Comparison of ENCODE assay signal across 18 cellular contexts in the genomic region with DNA sequence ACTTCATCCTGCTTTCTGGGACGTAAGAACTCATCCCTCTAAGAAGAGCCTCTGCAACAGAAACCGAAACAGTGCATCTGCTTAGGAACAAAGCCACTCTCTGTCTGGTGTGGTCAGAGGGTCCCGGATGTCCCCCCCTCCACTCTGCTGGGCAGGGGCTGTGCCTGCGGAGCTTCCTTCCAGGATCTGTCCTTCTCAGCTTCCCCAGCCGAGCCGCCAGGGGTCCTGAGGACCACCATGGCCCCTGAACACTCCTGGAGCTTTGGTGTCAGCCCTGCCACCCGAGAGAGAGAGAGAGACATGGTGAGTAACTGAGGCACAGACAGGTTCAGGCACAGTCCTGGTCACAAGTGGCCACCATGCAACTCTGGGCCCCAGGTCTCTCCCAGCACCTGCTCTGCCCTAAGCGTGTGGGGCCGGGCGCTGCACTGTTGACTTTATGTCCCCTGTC. TPM values are rescaled to one million over a fixed set of nuclear protein-coding genes. Genes with fewer than 3 reads are reported as not detected.
DNase-seq lines count a peak whose midpoint lies in the region; ATAC-seq and TF ChIP-seq lines count a peak whose summit lies in the region.
"Had no signal": no experiment of that assay in that cellular context is flagged by ENCODE, and none has a peak within 500 bp of the region (broad histone marks: within the 10 kb centered on the region; RNA-seq: fewer than 3 reads in every experiment).

No MANE protein-coding gene starts in this region.

- 43 to 100% methylated on average over 2 to 4 of the region's 10 CpGs for WGBS in gastroesophageal sphincter (ENCODE audit: low coverage in 1 of 2), 2 donors

- POLR2A ChIA-PET in PC-9 (lab: Charles Lee; ENCODE audit: unreplicated experiment) = no interaction called here

- peaks cover under 1% of the 10 kb centered on the region for H3F3A ChIP-seq in PC-9 (ENCODE audit: insufficient read depth, low read depth)

- TF ChIP-seq POLR2A in gastroesophageal sphincter (IDR thresholded peaks at IDR 0.05) (no peak), vagina (IDR thresholded peaks at IDR 0.05) (no peak)

- ATAC-seq in left ventricle myocardium superior = no peak
- ATAC-seq in gastroesophageal sphincter = no peak
- no peak for ATAC-seq in GM18873 (IDR thresholded peaks at IDR 0.05; ENCODE audit: low FRiP score, unreplicated experiment)
- ATAC-seq: activated naive CD4-positive, alpha-beta T cell treated with anti-CD3 and anti-CD28 coated beads, Interleukin-2, amount 50 U/mL, for 72 hours; CD8-positive, alpha-beta T cell; esophagus mucosa; GM12878; left lobe of liver had no signal

- no peak for TF ChIP-seq EP300 in gastroesophageal sphincter (IDR thresholded peaks at IDR 0.05)

- no TSS peak for BruUV-seq in PC-9 (replicated peaks; lab: Mats Ljungman, UMichigan)

- no peaks in the 10 kb centered on the region for H4K20me1 ChIP-seq in PC-9 (ENCODE audit: insufficient read depth)

- H3K4me1 ChIP-seq in left ventricle myocardium inferior (peaks cover 52% of the 10 kb centered on the region), gastroesophageal sphincter (peaks cover 0 to 39% (median 13%) of the 10 kb centered on the region in 3 donors), rectal smooth muscle tissue (ENCODE audit: control insufficient read depth, insufficient read depth, low read length) (peaks cover 15% of the 10 kb centered on the region), vagina (peaks cover 25% of the 10 kb centered on the region), PC-9 (replicated peaks; ENCODE audit: insufficient read depth) (peaks cover 5% of the 10 kb centered on the region)

- CTCF ChIA-PET in PC-9 (lab: Charles Lee) = no interaction called here

- H3K36me3 ChIP-seq in left ventricle myocardium inferior (peaks cover 36% of the 10 kb centered on the region), gastroesophageal sphincter (peaks cover 0 to 80% of the 10 kb centered on the region in 2 donors), rectal smooth muscle tissue (ENCODE audit: control insufficient read depth, insufficient read depth, low read length) (peaks cover 17% of the 10 kb centered on the region), vagina (peaks cover 0 to 33% of the 10 kb centered on the region in 2 donors), PC-9 (ENCODE audit: low read depth) (0 out of 2 replicates have a peak, but pooled peaks cover 2% of the 10 kb centered on the region)

- no peak overlapping the region for H2AFZ ChIP-seq in PC-9
- H2AFZ ChIP-seq: GM23248 had no signal

- H3K4me3 ChIP-seq in left ventricle myocardium inferior (peak overlapping the region; percentile 26), gastroesophageal sphincter (no peak overlapping the region), rectal smooth muscle tissue (ENCODE audit: low read length) (no peak overlapping the region), vagina (no peak overlapping the region), PC-9 (no peak overlapping the region)
- H3K4me3 ChIP-seq: GM12878, GM23248 had no signal

- no peak overlapping the region for H3K9ac ChIP-seq in rectal smooth muscle tissue (ENCODE audit: low read length)
- H3K9ac ChIP-seq: GM23248 had no signal

- intact Hi-C loops in left ventricle myocardium inferior (cut with micrococcal nuclease) (no loop called here), left ventricle myocardium superior (cut with micrococcal nuclease) (no loop called here), vagina (cut with DNase I) (no loop called here), PC-9 (cut with micrococcal nuclease; ENCODE audit: unreplicated experiment) (no loop called here)

- H3K9me3 ChIP-seq in left ventricle myocardium inferior (replicated peaks) (no peaks in the 10 kb centered on the region), gastroesophageal sphincter (no peaks in the 10 kb centered on the region), vagina (no peaks in the 10 kb centered on the region), PC-9 (ENCODE audit: insufficient read depth, low read depth) (no peaks in the 10 kb centered on the region)

- DNase-seq in left ventricle myocardium inferior = no peak
- DNase-seq in left ventricle myocardium superior = no peak
- no peak for DNase-seq in vagina (ENCODE audit: extremely low spot score in 2 of 2)
- DNase-seq in stimulated activated CD8-positive, alpha-beta memory T cell treated with anti-CD3 and anti-CD28 coated beads, Interleukin-4, amount 100 ng/mL, for 48 hours = no peak
- DNase-seq in PC-9 = no peak
- DNase-seq: CD8-positive, alpha-beta T cell; cerebellar nuclear complex; NCI-H2029; nephron progenitor cell; stimulated activated CD4-positive, alpha-beta T cell treated with anti-CD3 and anti-CD28 coated beads, Interleukin-4, amount 100 ng/mL, for 4 hours had no signal

- peak overlapping the region; percentile 94 for H3K27ac ChIP-seq in left ventricle myocardium inferior (replicated peaks)
- H3K27ac ChIP-seq in gastroesophageal sphincter = peak overlapping the region in 3 of 4 donors; percentile 76 to 85 (median 77)
- H3K27ac ChIP-seq in rectal smooth muscle tissue (ENCODE audit: low read depth, low read length) = peak overlapping the region; percentile 90
- H3K27ac ChIP-seq in vagina = peak overlapping the region; percentile 86
- H3K27ac ChIP-seq in PC-9 = no peak overlapping the region
- H3K27ac ChIP-seq: GM23248 had no signal

- H3K4me2 ChIP-seq in PC-9 = no peak overlapping the region

- no peaks in the 10 kb centered on the region for H3K79me2 ChIP-seq in PC-9 (ENCODE audit: low read depth)

- no peaks in the 10 kb centered on the region for H3K27me3 ChIP-seq in left ventricle myocardium inferior (ENCODE audit: low read depth)
- no peaks in the 10 kb centered on the region for H3K27me3 ChIP-seq in gastroesophageal sphincter
- H3K27me3 ChIP-seq in rectal smooth muscle tissue (ENCODE audit: control insufficient read depth, insufficient read depth, low read length) = no peaks in the 10 kb centered on the region
- H3K27me3 ChIP-seq in vagina = no peaks in the 10 kb centered on the region
- no peaks in the 10 kb centered on the region for H3K27me3 ChIP-seq in PC-9 (ENCODE audit: insufficient read depth, low read depth)

- TF ChIP-seq CTCF in left ventricle myocardium inferior (IDR thresholded peaks at IDR 0.05; ENCODE audit: borderline replicate concordance) = no peak
- no peak for TF ChIP-seq CTCF in gastroesophageal sphincter (IDR thresholded peaks at IDR 0.05)
- no peak for TF ChIP-seq CTCF in vagina (IDR thresholded peaks at IDR 0.05)
- no peak for TF ChIP-seq CTCF in PC-9 (conservative IDR thresholded peaks at IDR 0.05)

- H3K9me2 ChIP-seq in PC-9 (ENCODE audit: insufficient read depth) = no peaks in the 10 kb centered on the region

RNA-seq across cellular contexts. Expression of gene MGAT3, which starts 24.4 kb away (rescaled TPM):
- total RNA-seq in left ventricle myocardium inferior (3.2 TPM), left ventricle myocardium superior (6.3 TPM), gastroesophageal sphincter (1 to 10 TPM; 2.6 to 3.9 (median 2.9) TPM), vagina (0.98 TPM), PC-9 (2021) (not detected in 2 replicates)
- total RNA-seq: GM23248 had no signal

RNA-seq across cellular contexts. Expression of gene TAB1, which starts 32.8 kb away (rescaled TPM):
- total RNA-seq in left ventricle myocardium inferior = 19.4 TPM
- 18.4 TPM for total RNA-seq in left ventricle myocardium superior
- 10 to 100 TPM; 20.6 to 29.0 (median 23.8) TPM for total RNA-seq in gastroesophageal sphincter
- 25.5 TPM for total RNA-seq in vagina
- 39.9 and 42.8 TPM in 2 replicates for total RNA-seq in PC-9 (2021)
